In the genomic region with DNA sequence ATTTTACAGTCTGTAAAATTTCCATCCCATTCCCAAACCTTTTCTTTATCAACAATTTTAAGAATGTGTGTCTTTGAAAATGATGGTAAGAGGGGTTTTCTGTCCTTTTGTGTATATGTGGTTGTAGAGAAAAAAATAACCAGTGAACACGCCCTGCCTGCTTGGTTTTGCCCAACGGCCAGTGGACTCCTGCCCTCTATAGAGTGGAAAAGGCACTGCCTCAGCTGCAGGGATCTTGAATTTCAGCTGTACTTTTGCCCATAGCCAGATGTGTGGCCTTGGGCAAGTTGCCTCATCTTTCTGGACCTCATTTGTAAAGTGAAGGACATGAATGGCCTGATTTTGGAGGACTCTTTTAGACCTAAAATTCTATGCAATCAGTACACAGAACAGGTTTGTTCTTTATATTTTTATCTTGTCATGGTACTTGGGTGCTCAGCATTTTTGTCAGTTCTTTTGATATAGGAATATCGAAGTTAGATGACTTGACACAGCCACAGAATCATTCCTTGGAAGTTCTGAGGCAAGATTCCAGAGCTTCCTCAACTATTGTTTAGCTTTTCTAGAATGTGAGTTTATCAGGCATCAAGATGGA, we compare ENCODE assay signal across 9 cellular contexts.
DNase-seq lines count a peak whose midpoint lies in the region; TF ChIP-seq lines count a peak whose summit lies in the region.
"Had no signal": no experiment of that assay in that cellular context is flagged by ENCODE, and none has a peak within 500 bp of the region (broad histone marks: within the 10 kb centered on the region; RNA-seq: fewer than 3 reads in every experiment).

No MANE protein-coding gene starts in this region.

- POLR2A ChIA-PET in SK-N-SH (lab: Yijun Ruan, JAX), result no interaction called here

- H3K9ac ChIP-seq in SK-N-SH, result no peak overlapping the region
- H3K9ac ChIP-seq: BLaER1 had no signal

- peak; percentile 70 for TF ChIP-seq RAD21 in SK-N-SH (IDR thresholded peaks at IDR 0.05; ENCODE audit: low read length)

- no peaks in the 10 kb centered on the region for H3K9me2 ChIP-seq in SK-N-SH

- no peak overlapping the region for H3K27ac ChIP-seq in SK-N-SH (ENCODE audit: low read depth in 2 of 2, low read length in 1 of 2)
- H3K27ac ChIP-seq: BLaER1 had no signal

- TF ChIP-seq CTCF in HFF-Myc (IDR thresholded peaks at IDR 0.05; ENCODE audit: low read depth, low read length, missing control alignments) (peak; percentile 77), SK-N-SH (IDR thresholded peaks at IDR 0.05) (peak; percentile 57)

- H3K27me3 ChIP-seq in SK-N-SH (ENCODE audit: insufficient read depth), result no peaks in the 10 kb centered on the region
- H3K27me3 ChIP-seq: BLaER1 had no signal

- no peaks in the 10 kb centered on the region for H4K20me1 ChIP-seq in SK-N-SH (ENCODE audit: insufficient read depth)
- H4K20me1 ChIP-seq: BLaER1 had no signal

- H3K36me3 ChIP-seq in SK-N-SH (replicated peaks in 1 of 2; ENCODE audit: control insufficient read depth in 1 of 2, insufficient read depth in 2 of 2, low read length in 1 of 2), result no peaks in the 10 kb centered on the region
- H3K36me3 ChIP-seq: BLaER1 had no signal

- no peaks in the 10 kb centered on the region for H3F3A ChIP-seq in SK-N-SH (replicated peaks; ENCODE audit: insufficient read depth)

- WGBS in SK-N-SH (ENCODE audit: low lambda C conversion rate), result 59% methylated on average over 3 of the region's 3 CpGs

- CTCF ChIA-PET in SK-N-SH (lab: Yijun Ruan, JAX), result interaction anchor here (0.7 to 2.8 kb wide), 10 partner anchors 9 to 349 kb away, joined by 3 to 15 read pairs (median 3); no protein-coding TSS in a partner anchor

- TF ChIP-seq EP300 in SK-N-SH (IDR thresholded peaks at IDR 0.05; ENCODE audit: borderline replicate concordance in 1 of 2, low read depth in 1 of 2, low read length in 1 of 2), result no peak

- H2AFZ ChIP-seq in SK-N-SH (ENCODE audit: low read depth), result no peak overlapping the region

- H3K79me2 ChIP-seq in SK-N-SH (ENCODE audit: insufficient read depth), result no peaks in the 10 kb centered on the region

- H3K9me3 ChIP-seq in SK-N-SH, result no peaks in the 10 kb centered on the region
- H3K9me3 ChIP-seq: BLaER1 had no signal

- H3K4me3 ChIP-seq in HFF-Myc (replicated peaks; ENCODE audit: low read depth, low read length) (no peak overlapping the region), SK-N-SH (ENCODE audit: low read depth in 2 of 2, low read length in 1 of 2) (no peak overlapping the region; a peak in 1 of 4 replicates)
- H3K4me3 ChIP-seq: BLaER1 had no signal

- no peaks in the 10 kb centered on the region for H3K4me1 ChIP-seq in SK-N-SH (ENCODE audit: control insufficient read depth in 1 of 2, insufficient read depth in 2 of 2, low read depth in 1 of 2, low read length in 1 of 2)
- H3K4me1 ChIP-seq: BLaER1 had no signal

- peak; percentile 37 for DNase-seq in NCI-H1092 treated with DMSO at 0.1 percent for 48 hours (lab: John Stamatoyannopoulos, UW)
- no peak for DNase-seq in NCI-H1092 (lab: John Stamatoyannopoulos, UW)
- peak; percentile 68 for DNase-seq in HFF-Myc (ENCODE audit: extremely low read depth, low read depth)
- peak; percentile 62 for DNase-seq in SK-N-SH
- DNase-seq in germinal center (ENCODE audit: low spot score), result peak; percentile 14
- peak; percentile 45 for DNase-seq in stromal cell of bone marrow (ENCODE audit: low read depth)
- DNase-seq in NCI-H1105 treated with DMSO at 0.1 percent for 48 hours (lab: John Stamatoyannopoulos, UW), result no peak
- DNase-seq in SHP77 treated with DMSO at 0.1 percent for 48 hours (lab: John Stamatoyannopoulos, UW), result no peak

- no peak overlapping the region for H3K4me2 ChIP-seq in SK-N-SH
- H3K4me2 ChIP-seq: BLaER1 had no signal

TF ChIP-seq in SK-N-SH, 30 proteins besides CTCF, POLR2A, EP300 and RAD21:
- TF ChIP-seq FOSL2 (IDR thresholded peaks at IDR 0.05; ENCODE audit: borderline replicate concordance, low read depth) (no peak), FOXJ3 (CRISPR knock-in tag; IDR thresholded peaks at IDR 0.05) (no peak), USF1 (IDR thresholded peaks at IDR 0.05; ENCODE audit: borderline replicate concordance, low read depth) (no peak), NRF1 (IDR thresholded peaks at IDR 0.05; ENCODE audit: low read depth, low read length) (no peak), REST (IDR thresholded peaks at IDR 0.05; ENCODE audit: low read depth, low read length) (no peak), YY1 (IDR thresholded peaks at IDR 0.05; ENCODE audit: low read depth) (no peak), TAF1 (IDR thresholded peaks at IDR 0.05; ENCODE audit: borderline replicate concordance, low read depth, low read length) (no peak), TCF12 (IDR thresholded peaks at IDR 0.05) (peak; percentile 17; the same call in 1 of the 2 replicates), CHD2 (IDR thresholded peaks at IDR 0.05; ENCODE audit: low read length, partially characterized antibody) (no peak), MEF2A (IDR thresholded peaks at IDR 0.05; ENCODE audit: borderline replicate concordance, low read depth) (no peak), PBX3 (IDR thresholded peaks at IDR 0.05) (no peak), MXI1 (IDR thresholded peaks at IDR 0.05; ENCODE audit: low read depth, low read length) (no peak), POLR2AphosphoS5 (IDR thresholded peaks at IDR 0.05; ENCODE audit: low read depth, low read length) (no peak), MAX (IDR thresholded peaks at IDR 0.05; ENCODE audit: low read depth) (no peak), TEAD4 (IDR thresholded peaks at IDR 0.05; ENCODE audit: borderline replicate concordance, insufficient read depth) (no peak), SMC3 (IDR thresholded peaks at IDR 0.05; ENCODE audit: low read depth, low read length) (peak; percentile 54)

Comparison
In these comparisons a context has a peak if more than half of its experiments do, and no peak if none do; other contexts are left out.
1. DNase-seq: peak in NCI-H1092 treated with DMSO at 0.1 percent for 48 hours (single experiment), HFF-Myc (single experiment), SK-N-SH (single experiment), germinal center (single experiment) and stromal cell of bone marrow (single experiment); none in NCI-H1092 (single experiment), NCI-H1105 treated with DMSO at 0.1 percent for 48 hours (single experiment) and SHP77 treated with DMSO at 0.1 percent for 48 hours (single experiment).